ENCODE assay signal across 17 cellular contexts in genomic region chr9:124356745-124357390, GRCh38. TPM values are rescaled to one million over a fixed set of nuclear protein-coding genes. Genes with fewer than 3 reads are reported as not detected.
DNase-seq lines count a peak whose midpoint lies in the region; ATAC-seq and TF ChIP-seq lines count a peak whose summit lies in the region.
"Had no signal": no experiment of that assay in that cellular context is flagged by ENCODE, and none has a peak within 500 bp of the region (broad histone marks: within the 10 kb centered on the region; RNA-seq: fewer than 3 reads in every experiment).

No MANE protein-coding gene starts in this region.

- H3K9me3 ChIP-seq in endodermal cell (ENCODE audit: control insufficient read depth, low read length) (no peaks in the 10 kb centered on the region), stomach (no peaks in the 10 kb centered on the region)
- H3K9me3 ChIP-seq: colonic mucosa, mucosa of descending colon, pancreas, thoracic aorta had no signal

- TF ChIP-seq POLR2A in stomach (IDR thresholded peaks at IDR 0.05): no peak

- peaks cover 25% of the 10 kb centered on the region for H3K4me1 Mint-ChIP-seq in T-helper 2 cell treated with Interferon-gamma antibody and Interleukin-4, amounts not matched to agents 5 μg/mL and 100 μg/mL, for 36 hours (ENCODE audit: low read depth)
- peaks cover 4% of the 10 kb centered on the region for H3K4me1 Mint-ChIP-seq in endodermal cell

- TF ChIP-seq EP300 in stomach (IDR thresholded peaks at IDR 0.05): no peak

- intact Hi-C loops in stomach (cut with DNase I; ENCODE audit: low total_unique reads): no loop called here

- H3K27me3 ChIP-seq in endodermal cell (ENCODE audit: control insufficient read depth, insufficient read depth, low read length, poor library complexity, severe bottlenecking) (no peaks in the 10 kb centered on the region), stomach (no peaks in the 10 kb centered on the region)
- H3K27me3 ChIP-seq: colonic mucosa, pancreas had no signal

- no peaks in the 10 kb centered on the region for H3K27me3 Mint-ChIP-seq in T-helper 2 cell treated with Interferon-gamma antibody and Interleukin-4, amounts not matched to agents 5 μg/mL and 100 μg/mL, for 36 hours (ENCODE audit: low read depth)
- no peaks in the 10 kb centered on the region for H3K27me3 Mint-ChIP-seq in endodermal cell (ENCODE audit: insufficient read depth)

- peak overlapping the region; percentile 48 for H3K4me3 Mint-ChIP-seq in T-helper 2 cell treated with Interferon-gamma antibody and Interleukin-4, amounts not matched to agents 5 μg/mL and 100 μg/mL, for 36 hours
- H3K4me3 Mint-ChIP-seq in endodermal cell: no peak overlapping the region

- DNase-seq in activated effector memory CD4-positive, alpha-beta T cell treated with anti-CD3 and anti-CD28 coated beads, Interleukin-2, amount 50 U/mL, for 16 hours: peak; percentile 42
- no peak for DNase-seq in activated effector memory CD4-positive, alpha-beta T cell treated with Interleukin-2 at 50 U/mL for 16 hours
- no peak for DNase-seq in T-helper 2 cell treated with Interferon-gamma antibody and Interleukin-4, amounts not matched to agents 5 μg/mL and 100 μg/mL, for 36 hours (ENCODE audit: low spot score)
- no peak for DNase-seq in endodermal cell
- DNase-seq in stomach: peak; percentile 17
- DNase-seq in GDM1 (lab: John Stamatoyannopoulos, UW): no peak
- DNase-seq in hypothalamus (lab: John Stamatoyannopoulos, UW): no peak
- DNase-seq: ACHN, colonic mucosa, mucosa of descending colon, NCI-H146, NCI-H446 treated with DMSO at 0.1 percent for 48 hours, pancreas had no signal

- no peak overlapping the region for H3K27ac ChIP-seq in endodermal cell (ENCODE audit: low read depth, low read length)
- no peak overlapping the region for H3K27ac ChIP-seq in stomach
- H3K27ac ChIP-seq: colonic mucosa, KMS-11, pancreas, SK-N-MC, thoracic aorta had no signal

- no peaks in the 10 kb centered on the region for H3K9me3 Mint-ChIP-seq in T-helper 2 cell treated with Interferon-gamma antibody and Interleukin-4, amounts not matched to agents 5 μg/mL and 100 μg/mL, for 36 hours
- no peaks in the 10 kb centered on the region for H3K9me3 Mint-ChIP-seq in endodermal cell

- H3K4me1 ChIP-seq in endodermal cell (ENCODE audit: control insufficient read depth, insufficient read depth, low read length): no peaks in the 10 kb centered on the region
- peaks cover 0 to 31% (median 10%) of the 10 kb centered on the region in 4 donors for H3K4me1 ChIP-seq in stomach
- H3K4me1 ChIP-seq: colonic mucosa, pancreas had no signal

- ATAC-seq in HG03565 (IDR thresholded peaks at IDR 0.05; ENCODE audit: unreplicated experiment): no peak

- TF ChIP-seq CTCF in endodermal cell (conservative IDR thresholded peaks at IDR 0.05) (no peak), stomach (IDR thresholded peaks at IDR 0.05) (no peak)

- H3K4me3 ChIP-seq in endodermal cell (ENCODE audit: low read length) (no peak overlapping the region), stomach (no peak overlapping the region)
- H3K4me3 ChIP-seq: colonic mucosa, mucosa of descending colon, pancreas, SK-N-MC, thoracic aorta had no signal

- H3K36me3 Mint-ChIP-seq in T-helper 2 cell treated with Interferon-gamma antibody and Interleukin-4, amounts not matched to agents 5 μg/mL and 100 μg/mL, for 36 hours (ENCODE audit: low read depth): peaks cover 36% of the 10 kb centered on the region
- peaks cover 27% of the 10 kb centered on the region for H3K36me3 Mint-ChIP-seq in endodermal cell (ENCODE audit: low read depth)

- H3K36me3 ChIP-seq in endodermal cell (ENCODE audit: control insufficient read depth, insufficient read depth, low read length): peaks cover 43% of the 10 kb centered on the region
- peaks cover 34 to 65% (median 55%) of the 10 kb centered on the region in 4 donors for H3K36me3 ChIP-seq in stomach
- H3K36me3 ChIP-seq: colonic mucosa had no signal

- WGBS in endodermal cell (ENCODE audit: insufficient coverage in 1 of 2, insufficient read length in 1 of 2), 2 experiments: 95 to 96% methylated on average over 18 to 19 of the region's 19 CpGs
- 90 to 93% (median 91%) methylated on average over 19 of the region's 19 CpGs for WGBS in stomach, 5 donors

- H3K27ac Mint-ChIP-seq in T-helper 2 cell treated with Interferon-gamma antibody and Interleukin-4, amounts not matched to agents 5 μg/mL and 100 μg/mL, for 36 hours: peak overlapping the region; percentile 61
- H3K27ac Mint-ChIP-seq in endodermal cell: peak overlapping the region; percentile 20

- H3K9ac ChIP-seq in endodermal cell (ENCODE audit: extremely low read depth, low read length, poor library complexity, severe bottlenecking): no peak overlapping the region
- H3K9ac ChIP-seq: KMS-11 had no signal

RNA-seq across cellular contexts. Expression of gene PSMB7, which starts 58.4 kb away (rescaled TPM):
- total RNA-seq in endodermal cell (100 to 1,000 TPM; 203 to 223 TPM), stomach (100 to 1,000 TPM in 1 of 5 donors, 10 to 100 TPM in 3, 1 to 10 TPM in 1; 4.9 to 155 (median 81.2) TPM)
- 206 TPM for polyA plus RNA-seq in endodermal cell (2013, experiment 1 of 2)
- 192 TPM for polyA plus RNA-seq in endodermal cell (2013, experiment 2 of 2)
- polyA plus RNA-seq in stomach: 100 to 1,000 TPM; 179 to 213 (median 184) TPM

Comparison
In these comparisons a context has a peak if more than half of its experiments do, and no peak if none do; other contexts are left out.
1. DNase-seq: peak in activated effector memory CD4-positive, alpha-beta T cell treated with anti-CD3 and anti-CD28 coated beads, Interleukin-2, amount 50 U/mL, for 16 hours (single experiment) and stomach (single experiment); none in activated effector memory CD4-positive, alpha-beta T cell treated with Interleukin-2 at 50 U/mL for 16 hours (single experiment), T-helper 2 cell treated with Interferon-gamma antibody and Interleukin-4, amounts not matched to agents 5 μg/mL and 100 μg/mL, for 36 hours (single experiment), endodermal cell (single experiment), GDM1 (single experiment) and hypothalamus (0 of 51).